Comparison of ENCODE assay signal across 1 cellular context in the genomic region with DNA sequence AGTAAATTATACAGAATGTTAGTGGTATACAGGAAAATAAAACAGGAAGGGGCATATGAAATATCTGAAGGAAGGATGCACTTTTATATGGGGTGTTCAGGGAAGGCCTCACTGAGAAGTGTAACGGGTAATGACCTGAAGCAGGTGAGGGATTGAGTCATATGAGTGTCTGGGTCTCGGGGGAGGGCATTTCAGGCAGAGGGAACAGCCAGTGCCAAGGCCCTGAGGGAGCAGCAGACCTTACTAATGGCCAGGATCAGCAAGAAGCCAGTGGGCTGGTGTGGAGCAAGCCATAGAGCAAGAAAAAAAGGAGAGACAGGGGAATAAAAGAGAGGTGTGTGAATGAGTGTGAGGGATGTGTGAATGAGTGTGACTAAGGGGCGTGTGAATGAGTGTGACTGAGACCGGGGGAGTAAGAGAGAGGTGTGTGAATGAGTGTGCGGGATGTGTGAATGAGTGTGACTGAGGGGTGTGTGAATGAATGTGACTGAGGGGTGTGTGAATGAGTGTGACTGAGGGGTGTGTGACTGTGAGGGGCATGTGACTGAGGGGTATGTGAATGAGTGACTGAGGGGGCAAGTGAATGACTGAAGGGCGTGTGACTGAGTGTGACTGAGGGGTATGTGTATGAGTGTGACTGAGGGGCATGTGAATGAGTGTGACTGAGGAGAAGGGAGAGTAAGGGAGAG.
TF ChIP-seq lines count a peak whose summit lies in the region.

No MANE protein-coding gene starts in this region.

TF ChIP-seq in SK-N-SH treated with all-trans-retinoic acid at 6 μM for 48 hours, 23 proteins besides CTCF, POLR2A, EP300 and RAD21 (continued from another document):
- TF ChIP-seq PATZ1 (CRISPR knock-in tag; IDR thresholded peaks at IDR 0.05; ENCODE audit: borderline replicate concordance) (no peak), ZNF565 (CRISPR knock-in tag; conservative IDR thresholded peaks at IDR 0.05; ENCODE audit: low read depth) (no peak)
